In the genomic region with DNA sequence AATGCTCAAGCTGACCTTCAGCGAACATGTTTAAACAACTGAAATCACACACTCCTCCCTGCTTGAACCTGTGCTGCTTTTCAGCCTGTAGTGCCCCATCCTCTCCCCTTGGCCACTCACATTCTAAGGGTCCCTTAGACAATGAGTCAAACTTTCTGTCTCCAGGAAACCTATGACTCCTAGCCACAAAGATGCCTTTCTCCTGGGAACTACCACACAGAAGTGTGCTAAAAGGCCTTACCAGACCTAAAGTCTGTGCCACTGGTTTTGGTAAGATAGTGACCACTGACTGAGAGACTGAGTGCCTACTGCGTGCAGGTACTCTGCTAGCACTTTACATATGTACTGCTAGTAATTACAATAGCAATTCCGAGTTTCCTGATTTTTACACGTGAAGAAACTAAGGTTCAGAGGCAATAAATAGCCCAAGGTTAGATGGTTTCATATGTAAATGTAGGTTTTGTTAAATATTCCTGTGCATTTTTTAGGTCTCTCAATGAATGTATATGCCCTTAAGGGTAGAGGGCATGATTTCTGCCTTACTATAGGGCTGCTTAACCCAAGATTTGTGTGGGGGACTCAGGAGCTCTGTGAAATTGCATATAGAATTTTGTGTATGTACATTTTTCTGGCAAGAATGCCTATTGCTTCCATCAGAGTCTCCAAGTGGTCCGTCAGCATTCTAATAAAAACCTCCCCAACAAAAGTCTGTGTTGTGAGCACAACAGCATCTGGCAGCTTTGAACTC, we compare ENCODE assay signal across 15 cellular contexts.
A peak's percentile ranks its signal among the peaks of the same experiment; 100 is the strongest.
DNase-seq lines count a peak whose midpoint lies in the region; TF ChIP-seq lines count a peak whose summit lies in the region.
"Had no signal": no experiment of that assay in that cellular context is flagged by ENCODE, and none has a peak within 500 bp of the region (broad histone marks: within the 10 kb centered on the region; RNA-seq: fewer than 3 reads in every experiment).

No MANE protein-coding gene starts in this region.

- DNase-seq in AG20443 (ENCODE audit: low spot score) (peak; percentile 63), M059J (ENCODE audit: low read depth) (peak; percentile 82), choroid plexus epithelial cell (ENCODE audit: low read depth) (peak; percentile 71), kidney tubule cell (ENCODE audit: low spot score) (peak; percentile 83), adrenal gland (no peak), NCI-H2227 treated with DMSO at 0.1 percent for 48 hours (lab: John Stamatoyannopoulos, UW) (no peak), NCI-H526 treated with DMSO at 0.1 percent for 48 hours (lab: John Stamatoyannopoulos, UW) (no peak)
- DNase-seq in activated CD4-positive, CD25-positive, alpha-beta regulatory T cell (lab: John Stamatoyannopoulos, UW): no peak
- DNase-seq: activated CD8-positive, alpha-beta memory T cell treated with anti-CD3 and anti-CD28 coated beads, Interleukin-2, amount 10 ng/mL, durations not matched to agents 7 days and 5 days; colonic mucosa; NCI-H2171; psoas muscle; upper lobe of right lung had no signal

- TF ChIP-seq POLR2A in adrenal gland (IDR thresholded peaks at IDR 0.05): no peak

- H3K27ac ChIP-seq in adrenal gland: peak overlapping the region in 2 of 5 donors; percentile 50 to 69
- H3K27ac ChIP-seq: BLaER1, colonic mucosa, psoas muscle, SK-N-MC, upper lobe of right lung had no signal

- TF ChIP-seq CTCF in choroid plexus epithelial cell (conservative IDR thresholded peaks at IDR 0.05; ENCODE audit: low read depth, low read length): no peak
- no peak for TF ChIP-seq CTCF in adrenal gland (IDR thresholded peaks at IDR 0.05)

- 61 to 81% (median 76%) methylated on average over 5 of the region's 5 CpGs for WGBS in adrenal gland, 4 donors

- intact Hi-C loops in adrenal gland (cut with DNase I): no loop called here

- no peaks in the 10 kb centered on the region for H3K27me3 ChIP-seq in adrenal gland
- H3K27me3 ChIP-seq: BLaER1, colonic mucosa, upper lobe of right lung had no signal

- H3K36me3 ChIP-seq in adrenal gland (replicated peaks in 1 of 2): peaks cover 0 to 39% of the 10 kb centered on the region in 2 donors

- no peak overlapping the region for H3K4me3 ChIP-seq in choroid plexus epithelial cell (ENCODE audit: low read depth, low read length)
- H3K4me3 ChIP-seq in adrenal gland: no peak overlapping the region
- H3K4me3 ChIP-seq: BLaER1, colonic mucosa, psoas muscle, SK-N-MC, upper lobe of right lung had no signal

- peaks cover 24 to 45% of the 10 kb centered on the region in 2 donors for H3K4me1 ChIP-seq in adrenal gland (replicated peaks in 1 of 2)
- H3K4me1 ChIP-seq: BLaER1, colonic mucosa, psoas muscle, upper lobe of right lung had no signal

- no peaks in the 10 kb centered on the region for H3K9me3 ChIP-seq in adrenal gland (replicated peaks in 1 of 3)
- H3K9me3 ChIP-seq: BLaER1, colonic mucosa, psoas muscle, upper lobe of right lung had no signal

Comparison
In these comparisons a context has a peak if more than half of its experiments do, and no peak if none do; other contexts are left out.
1. DNase-seq: peak in AG20443 (single experiment), M059J (single experiment), choroid plexus epithelial cell (single experiment) and kidney tubule cell (single experiment); none in adrenal gland (0 of 7), NCI-H2227 treated with DMSO at 0.1 percent for 48 hours (single experiment), activated CD4-positive, CD25-positive, alpha-beta regulatory T cell (0 of 4) and NCI-H526 treated with DMSO at 0.1 percent for 48 hours (single experiment).